Comparison of ENCODE assay signal across 1 cellular context in genomic region chr9:128555180-128555721, GRCh38.
TF ChIP-seq lines count a peak whose summit lies in the region.

No MANE protein-coding gene starts in this region.

TF ChIP-seq in liver, 16 proteins besides CTCF, POLR2A, EP300 and RAD21 (continued from another document):
- TF ChIP-seq REST (IDR thresholded peaks at IDR 0.05) (no peak), YY1 (IDR thresholded peaks at IDR 0.05) (peak; percentile 21), NR2F2 (IDR thresholded peaks at IDR 0.05) (no peak), JUND (IDR thresholded peaks at IDR 0.05) (peak; percentile 94), MAX (IDR thresholded peaks at IDR 0.05) (no peak)
TF ChIP-seq in liver: peak in this region for 4.
